8 cellular contexts compared by ENCODE assay signal in the genomic region with DNA sequence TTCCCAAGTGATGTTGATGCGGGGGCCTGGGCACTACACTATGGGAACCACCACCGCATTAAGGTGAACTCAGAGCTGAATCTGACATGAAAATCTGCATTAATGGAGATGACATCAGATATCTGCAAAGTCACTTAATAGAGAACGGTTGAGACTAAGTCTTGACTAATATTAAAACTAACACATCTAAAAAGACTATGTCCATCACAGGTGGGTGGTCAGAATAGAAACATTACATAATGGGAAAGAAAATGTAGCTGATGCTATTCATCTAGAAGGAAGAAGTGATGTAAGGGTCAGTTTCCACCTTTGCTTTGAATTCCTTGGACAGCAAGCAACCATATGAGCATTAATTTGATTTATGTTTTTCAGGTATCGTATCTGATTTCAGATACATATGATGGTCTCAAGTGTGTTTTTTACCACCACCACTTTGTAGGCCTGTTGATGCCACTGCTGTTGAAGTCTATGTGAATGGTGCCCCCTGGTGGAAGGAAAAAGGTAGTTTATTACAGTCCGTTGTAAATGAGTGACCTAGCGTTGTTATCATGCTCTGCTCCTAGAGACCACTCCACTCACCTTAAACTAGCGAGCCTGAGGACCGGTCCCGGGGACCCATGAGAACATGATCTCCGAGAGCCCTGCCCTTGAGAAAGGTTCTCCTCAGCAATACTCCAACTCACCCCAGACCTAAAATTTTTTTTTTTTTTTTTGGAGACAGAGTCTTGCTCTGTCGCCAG.
A peak's percentile ranks its signal among the peaks of the same experiment; 100 is the strongest.
DNase-seq lines count a peak whose midpoint lies in the region; ATAC-seq and TF ChIP-seq lines count a peak whose summit lies in the region.

No MANE protein-coding gene starts in this region.

- no peak overlapping the region for H3K4ac ChIP-seq in neuronal stem cell (ENCODE audit: low read length)

- whole genome bisulfite sequencing in neuronal stem cell (ENCODE audit: extremely low coverage in 2 of 2, insufficient read length in 2 of 2, insufficient replicate concordance in 1 of 2), 2 donors, result no CpG with 5 or more reads among the region's 11 CpGs

- H3K9ac ChIP-seq in NT2/D1 (ENCODE audit: insufficient read length, low read depth), result no peak overlapping the region
- H3K9ac ChIP-seq in neuronal stem cell (ENCODE audit: low read depth, low read length, poor library complexity), result no peak overlapping the region

- H3K14ac ChIP-seq in neuronal stem cell (ENCODE audit: low read length), result no peak overlapping the region

- H2AFZ ChIP-seq in neuronal stem cell (ENCODE audit: low read length), result no peak overlapping the region

- in situ Hi-C loops in G401 (cut with HindIII; ENCODE audit: low sequenced_read_pairs), result no loop called here

- H2BK5ac ChIP-seq in neuronal stem cell (ENCODE audit: low read length), result no peak overlapping the region

- no peaks in the 10 kb centered on the region for H3K79me1 ChIP-seq in neuronal stem cell (ENCODE audit: low read depth, low read length)

- DNase-seq in G401 (ENCODE audit: low spot score), result peak; percentile 82
- DNase-seq in HuH-7 (ENCODE audit: low spot score), result peak; percentile 37
- DNase-seq in NT2/D1 (ENCODE audit: low read depth, low spot score), result peak; percentile 89
- DNase-seq in activated T-cell treated with anti-CD3 and anti-CD28 coated beads for 24 hours (ENCODE audit: low read depth), result peak; percentile 56
- peak; percentile 90 for DNase-seq in fibroblast of pulmonary artery (ENCODE audit: low read depth)
- DNase-seq in neuronal stem cell (ENCODE audit: low spot score), result peak; percentile 71
- no peak for DNase-seq in UCSD-AML1 (lab: John Stamatoyannopoulos, UW; ENCODE audit: unreplicated experiment)

- H2BK12ac ChIP-seq in neuronal stem cell (ENCODE audit: low read length), result no peak overlapping the region

- H3K36me3 ChIP-seq in NT2/D1 (ENCODE audit: insufficient read depth, insufficient read length, low read length), result peaks cover 13% of the 10 kb centered on the region
- peaks cover 0 to 8% of the 10 kb centered on the region in 2 donors for H3K36me3 ChIP-seq in neuronal stem cell (replicated peaks in 1 of 2; ENCODE audit: control insufficient read depth in 2 of 2, insufficient read depth in 2 of 2, low read length in 2 of 2)

- H3K4me1 ChIP-seq in NT2/D1 (ENCODE audit: insufficient read depth, insufficient read length), result no peaks in the 10 kb centered on the region
- no peaks in the 10 kb centered on the region for H3K4me1 ChIP-seq in neuronal stem cell (ENCODE audit: control insufficient read depth in 2 of 2, insufficient read depth in 1 of 2, low read depth in 1 of 2, low read length in 2 of 2)

- no peak overlapping the region for H2BK120ac ChIP-seq in neuronal stem cell (ENCODE audit: low read depth, low read length)

- no peak overlapping the region for H2BK15ac ChIP-seq in neuronal stem cell (ENCODE audit: low read length)

- H3K27ac ChIP-seq in neuronal stem cell (replicated peaks; ENCODE audit: low read length), result no peak overlapping the region

- no peak overlapping the region for H4K8ac ChIP-seq in neuronal stem cell (ENCODE audit: low read depth, low read length)

- no peaks in the 10 kb centered on the region for H3K27me3 ChIP-seq in NT2/D1 (ENCODE audit: insufficient read depth, insufficient read length)
- no peaks in the 10 kb centered on the region for H3K27me3 ChIP-seq in neuronal stem cell (ENCODE audit: control insufficient read depth in 3 of 3, insufficient read depth in 3 of 3, low read depth in 1 of 3, low read length in 3 of 3)

- no peak overlapping the region for H3K23ac ChIP-seq in neuronal stem cell (ENCODE audit: low read depth, low read length, poor library complexity)

- no peak overlapping the region for H4K91ac ChIP-seq in neuronal stem cell (ENCODE audit: low read depth, low read length, poor library complexity)

- no peak overlapping the region for H2AK5ac ChIP-seq in neuronal stem cell (ENCODE audit: low read depth, low read length)

- H3K4me2 ChIP-seq in neuronal stem cell (ENCODE audit: insufficient read depth, low read length, poor library complexity, severe bottlenecking), result no peak overlapping the region

- peak; percentile 87 for ATAC-seq in GM21619 (IDR thresholded peaks at IDR 0.05; ENCODE audit: unreplicated experiment)

- no peak overlapping the region for H3K18ac ChIP-seq in neuronal stem cell (ENCODE audit: low read length)

- H3K4me3 ChIP-seq in NT2/D1 (ENCODE audit: insufficient read length, low read depth) (no peak overlapping the region), fibroblast of pulmonary artery (replicated peaks; ENCODE audit: low read depth, low read length) (no peak overlapping the region), neuronal stem cell (ENCODE audit: low read length in 2 of 2) (no peak overlapping the region)

- H3K9me3 ChIP-seq in NT2/D1 (ENCODE audit: insufficient read depth, low read length), result 0 out of 2 replicates have a peak, but pooled peaks cover 3% of the 10 kb centered on the region
- H3K9me3 ChIP-seq in neuronal stem cell (replicated peaks in 1 of 2; ENCODE audit: control insufficient read depth in 2 of 2, insufficient read depth in 1 of 2, low read depth in 1 of 2, low read length in 2 of 2), result no peaks in the 10 kb centered on the region

- peak; percentile 62 for TF ChIP-seq CTCF in fibroblast of pulmonary artery (IDR thresholded peaks at IDR 0.05; ENCODE audit: low read length, missing control alignments)
